ENCODE assay signal across 8 cellular contexts in the genomic region with DNA sequence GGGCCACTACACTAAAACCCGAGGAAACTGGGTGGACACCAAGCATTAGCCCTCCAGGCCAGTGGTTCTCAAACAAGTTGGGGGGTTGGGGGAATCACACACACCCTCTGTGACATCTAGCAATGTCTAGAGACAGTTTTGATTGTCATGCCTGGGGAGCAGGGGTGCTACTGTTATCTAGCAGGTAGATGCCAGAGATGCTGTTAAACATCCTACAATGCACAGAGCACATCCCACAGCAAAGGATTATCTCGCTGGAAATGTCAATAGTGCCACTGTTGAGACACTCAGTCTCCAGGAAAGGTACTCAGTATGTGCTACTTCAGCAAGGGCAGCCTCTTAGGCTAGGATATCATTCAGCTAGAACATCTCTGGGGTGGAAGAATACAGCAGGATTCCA. TPM values are rescaled to one million over a fixed set of nuclear protein-coding genes. Genes with fewer than 3 reads are reported as not detected.
DNase-seq lines count a peak whose midpoint lies in the region; ATAC-seq and TF ChIP-seq lines count a peak whose summit lies in the region.

No MANE protein-coding gene starts in this region.

- intact Hi-C loops in activated T-helper 1 cell treated with anti-CD3 and anti-CD28 coated beads, Interleukin-12 subunit alpha, Interleukin-12 subunit beta, Interleukin-2, Interleukin-4 antibody, amounts not matched to agents 30 ng/mL and 10 ng/mL and 1 ng/mL, durations not matched to agents 14 hours and 24 hours and 36 hours (cut with micrococcal nuclease) = loop anchor here (5.0 kb wide), 1 partner anchor 329 kb away; a partner anchor contains a TSS

- H3K9ac ChIP-seq in iPS-20b (ENCODE audit: low read depth, low read length) = peak overlapping the region; percentile 99; the same call in 1 of the 2 replicates

- peak overlapping the region; percentile 97 for H3K4me3 Mint-ChIP-seq in activated naive CD4-positive, alpha-beta T cell treated with anti-CD3 and anti-CD28 coated beads, Interleukin-2, amount 10 ng/mL, durations not matched to agents 7 days and 5 days
- peak overlapping the region; percentile 97 for H3K4me3 Mint-ChIP-seq in activated T-helper 1 cell treated with anti-CD3 and anti-CD28 coated beads, Interleukin-12 subunit alpha, Interleukin-12 subunit beta, Interleukin-2, Interleukin-4 antibody, amounts not matched to agents 30 ng/mL and 10 ng/mL and 1 ng/mL, durations not matched to agents 14 hours and 24 hours and 36 hours

- no peaks in the 10 kb centered on the region for H3K9me3 Mint-ChIP-seq in activated naive CD4-positive, alpha-beta T cell treated with anti-CD3 and anti-CD28 coated beads, Interleukin-2, amount 10 ng/mL, durations not matched to agents 7 days and 5 days
- H3K9me3 Mint-ChIP-seq in activated T-helper 1 cell treated with anti-CD3 and anti-CD28 coated beads, Interleukin-12 subunit alpha, Interleukin-12 subunit beta, Interleukin-2, Interleukin-4 antibody, amounts not matched to agents 30 ng/mL and 10 ng/mL and 1 ng/mL, durations not matched to agents 14 hours and 24 hours and 36 hours = no peaks in the 10 kb centered on the region

- no peak overlapping the region for H3K27ac ChIP-seq in iPS-20b (ENCODE audit: low read length)
- H3K27ac ChIP-seq in thoracic aorta = no peak overlapping the region

- CTCF ChIA-PET in activated naive CD4-positive, alpha-beta T cell treated with anti-CD3 and anti-CD28 coated beads, Interleukin-2, amount 10 ng/mL, durations not matched to agents 7 days and 5 days (lab: Charles Lee) = no interaction called here

- H3K27ac Mint-ChIP-seq in activated naive CD4-positive, alpha-beta T cell treated with anti-CD3 and anti-CD28 coated beads, Interleukin-2, amount 10 ng/mL, durations not matched to agents 7 days and 5 days = peak overlapping the region; percentile 98
- peak overlapping the region; percentile 95 for H3K27ac Mint-ChIP-seq in activated T-helper 1 cell treated with anti-CD3 and anti-CD28 coated beads, Interleukin-12 subunit alpha, Interleukin-12 subunit beta, Interleukin-2, Interleukin-4 antibody, amounts not matched to agents 30 ng/mL and 10 ng/mL and 1 ng/mL, durations not matched to agents 14 hours and 24 hours and 36 hours

- TF ChIP-seq CTCF in thoracic aorta (IDR thresholded peaks at IDR 0.05) (no peak), GM13977 (IDR thresholded peaks at IDR 0.05; ENCODE audit: extremely low read depth, insufficient read depth, missing control alignments) (no peak)

- ATAC-seq in thoracic aorta (ENCODE audit: insufficient number of reproducible peaks, low FRiP score, low read depth) = no peak

- H3K4me1 ChIP-seq in iPS-20b (ENCODE audit: insufficient read depth, low read length) (peaks cover 9% of the 10 kb centered on the region), thoracic aorta (ENCODE audit: control insufficient read depth in 1 of 2, low read depth in 2 of 2) (peaks cover 9 to 22% of the 10 kb centered on the region in 2 donors)

- H3K9me3 ChIP-seq in iPS-20b (ENCODE audit: insufficient read depth, low read depth, low read length) = no peaks in the 10 kb centered on the region
- no peaks in the 10 kb centered on the region for H3K9me3 ChIP-seq in thoracic aorta

- H3K36me3 ChIP-seq in iPS-20b (ENCODE audit: insufficient read depth, low read depth, low read length) (no peaks in the 10 kb centered on the region; the same call in 1 of the 2 replicates), thoracic aorta (no peaks in the 10 kb centered on the region)

- H3K4me1 Mint-ChIP-seq in activated naive CD4-positive, alpha-beta T cell treated with anti-CD3 and anti-CD28 coated beads, Interleukin-2, amount 10 ng/mL, durations not matched to agents 7 days and 5 days = peaks cover 35% of the 10 kb centered on the region
- peaks cover 35% of the 10 kb centered on the region for H3K4me1 Mint-ChIP-seq in activated T-helper 1 cell treated with anti-CD3 and anti-CD28 coated beads, Interleukin-12 subunit alpha, Interleukin-12 subunit beta, Interleukin-2, Interleukin-4 antibody, amounts not matched to agents 30 ng/mL and 10 ng/mL and 1 ng/mL, durations not matched to agents 14 hours and 24 hours and 36 hours (ENCODE audit: low read depth)

- peaks cover 11% of the 10 kb centered on the region for H3K36me3 Mint-ChIP-seq in activated naive CD4-positive, alpha-beta T cell treated with anti-CD3 and anti-CD28 coated beads, Interleukin-2, amount 10 ng/mL, durations not matched to agents 7 days and 5 days
- H3K36me3 Mint-ChIP-seq in activated T-helper 1 cell treated with anti-CD3 and anti-CD28 coated beads, Interleukin-12 subunit alpha, Interleukin-12 subunit beta, Interleukin-2, Interleukin-4 antibody, amounts not matched to agents 30 ng/mL and 10 ng/mL and 1 ng/mL, durations not matched to agents 14 hours and 24 hours and 36 hours (ENCODE audit: low read depth) = peaks cover 11% of the 10 kb centered on the region

- H3K27me3 Mint-ChIP-seq in activated naive CD4-positive, alpha-beta T cell treated with anti-CD3 and anti-CD28 coated beads, Interleukin-2, amount 10 ng/mL, durations not matched to agents 7 days and 5 days = no peaks in the 10 kb centered on the region
- no peaks in the 10 kb centered on the region for H3K27me3 Mint-ChIP-seq in activated T-helper 1 cell treated with anti-CD3 and anti-CD28 coated beads, Interleukin-12 subunit alpha, Interleukin-12 subunit beta, Interleukin-2, Interleukin-4 antibody, amounts not matched to agents 30 ng/mL and 10 ng/mL and 1 ng/mL, durations not matched to agents 14 hours and 24 hours and 36 hours (ENCODE audit: insufficient read depth)

- no peak for DNase-seq in activated naive CD4-positive, alpha-beta T cell treated with anti-CD3 and anti-CD28 coated beads, Interleukin-2, amount 10 ng/mL, durations not matched to agents 7 days and 5 days
- DNase-seq in activated naive CD4-positive, alpha-beta T cell treated with Interleukin-2 at 50 U/mL for 16 hours = no peak
- no peak for DNase-seq in activated T-helper 1 cell treated with anti-CD3 and anti-CD28 coated beads, Interleukin-12 subunit alpha, Interleukin-12 subunit beta, Interleukin-2, Interleukin-4 antibody, amounts not matched to agents 30 ng/mL and 10 ng/mL and 1 ng/mL, durations not matched to agents 14 hours and 24 hours and 36 hours (ENCODE audit: low spot score)
- DNase-seq in thoracic aorta (ENCODE audit: low spot score) (no peak), GM13977 (ENCODE audit: low spot score) (no peak), AG08395 (ENCODE audit: low spot score) (no peak)
- no peak for DNase-seq in activated CD4-positive, CD25-positive, alpha-beta regulatory T cell (lab: John Stamatoyannopoulos, UW)

- peak overlapping the region; percentile 86 for H3K4me3 ChIP-seq in iPS-20b (ENCODE audit: low read length)
- peak overlapping the region; percentile 73 for H3K4me3 ChIP-seq in thoracic aorta

- in situ Hi-C loops in GM13977 (cut with MboI; ENCODE audit: low pct_unique_long_range_greater_than_20kb, low sequenced_read_pairs, unreplicated experiment) = no loop called here

- H3K27me3 ChIP-seq in iPS-20b (ENCODE audit: insufficient read depth, low read length) = no peaks in the 10 kb centered on the region
- H3K27me3 ChIP-seq in thoracic aorta (replicated peaks; ENCODE audit: insufficient read depth) = no peaks in the 10 kb centered on the region

RNA-seq across cellular contexts. Expression of a gene that starts 1.3 kb away (rescaled TPM):
- 122 and 138 TPM in 2 replicates for total RNA-seq in activated T-helper 1 cell treated with anti-CD3 and anti-CD28 coated beads, Interleukin-12 subunit alpha, Interleukin-12 subunit beta, Interleukin-2, Interleukin-4 antibody, amounts not matched to agents 30 ng/mL and 10 ng/mL and 1 ng/mL, durations not matched to agents 14 hours and 24 hours and 36 hours
- 10 to 100 TPM; 32.6 to 53.1 TPM for total RNA-seq in thoracic aorta

RNA-seq across cellular contexts. Expression of a gene that starts 1.5 kb away (rescaled TPM):
- total RNA-seq in activated T-helper 1 cell treated with anti-CD3 and anti-CD28 coated beads, Interleukin-12 subunit alpha, Interleukin-12 subunit beta, Interleukin-2, Interleukin-4 antibody, amounts not matched to agents 30 ng/mL and 10 ng/mL and 1 ng/mL, durations not matched to agents 14 hours and 24 hours and 36 hours = 0.64 and 0.75 TPM in 2 replicates
- not detected for total RNA-seq in thoracic aorta

RNA-seq across cellular contexts. Expression of a gene that starts 13.0 kb away (rescaled TPM):
- 158 and 161 TPM in 2 replicates for total RNA-seq in activated T-helper 1 cell treated with anti-CD3 and anti-CD28 coated beads, Interleukin-12 subunit alpha, Interleukin-12 subunit beta, Interleukin-2, Interleukin-4 antibody, amounts not matched to agents 30 ng/mL and 10 ng/mL and 1 ng/mL, durations not matched to agents 14 hours and 24 hours and 36 hours
- total RNA-seq in thoracic aorta = 10 to 100 TPM; 79.7 to 82.6 TPM
